ENCODE assay signal across 13 cellular contexts in the genomic region with DNA sequence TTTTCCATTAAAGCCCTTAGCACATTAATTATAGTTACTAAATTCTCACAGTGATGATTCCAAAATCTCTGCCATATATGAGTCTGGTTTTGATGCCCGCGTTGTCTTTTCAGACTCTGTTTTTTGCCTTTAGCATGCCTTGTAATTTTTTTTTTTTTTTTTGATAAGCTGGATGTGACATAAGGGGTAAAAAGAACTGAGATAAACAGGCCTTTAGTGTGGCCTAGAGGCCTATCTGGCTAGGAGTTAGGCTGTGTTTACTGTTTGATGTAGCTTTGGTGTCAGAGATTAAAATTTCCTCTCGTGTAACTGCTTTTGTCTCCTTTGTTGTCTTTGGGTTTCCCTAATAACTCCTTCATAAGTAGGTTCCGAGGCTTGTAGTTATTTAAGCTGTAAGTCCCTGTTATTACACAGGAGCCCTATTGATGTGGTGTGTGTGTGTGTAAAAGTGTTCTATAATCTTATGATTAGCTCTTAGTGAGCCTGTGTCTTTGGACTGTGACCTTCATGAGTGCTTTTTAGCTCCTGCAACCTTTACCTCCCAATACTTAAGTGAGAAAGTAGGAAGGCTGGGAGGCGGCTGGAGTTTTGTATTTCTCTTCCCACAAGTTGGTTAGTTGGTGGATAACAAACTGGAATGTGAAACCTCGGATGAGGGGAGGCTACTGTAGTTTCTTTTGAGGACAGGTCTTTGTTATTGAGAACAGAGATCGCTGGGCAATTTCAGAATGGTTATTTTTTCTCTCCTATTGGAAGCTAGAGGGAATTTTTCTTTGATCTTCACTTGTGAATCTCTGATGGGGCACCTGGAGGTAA. TPM values are rescaled to one million over a fixed set of nuclear protein-coding genes. Genes with fewer than 3 reads are reported as not detected.
DNase-seq lines count a peak whose midpoint lies in the region; ATAC-seq and TF ChIP-seq lines count a peak whose summit lies in the region.
"Had no signal": no experiment of that assay in that cellular context is flagged by ENCODE, and none has a peak within 500 bp of the region (broad histone marks: within the 10 kb centered on the region; RNA-seq: fewer than 3 reads in every experiment).

No MANE protein-coding gene starts in this region.

- CTCF ChIA-PET in CD4-positive, alpha-beta T cell (lab: Charles Lee) = interaction anchor here (0.6 to 1.2 kb wide), 4 partner anchors 17 to 152 kb away, joined by 3 to 4 read pairs (median 3); no protein-coding TSS in a partner anchor

- peaks cover 28% of the 10 kb centered on the region for H3K4me1 ChIP-seq in HUES6 (ENCODE audit: control insufficient read depth, insufficient read depth, low read length)

- H3K9me3 ChIP-seq in CD4-positive, alpha-beta T cell (ENCODE audit: control insufficient read depth, low read length) = no peaks in the 10 kb centered on the region
- H3K9me3 ChIP-seq in HUES6 (ENCODE audit: control insufficient read depth, insufficient read depth, low read depth, low read length) = no peaks in the 10 kb centered on the region; the same call in 1 of the 2 replicates

- H3K9me3 Mint-ChIP-seq in CD4-positive, alpha-beta T cell = no peaks in the 10 kb centered on the region
- H3K9me3 Mint-ChIP-seq in activated T-helper 17 cell treated with anti-CD3 and anti-CD28 coated beads, Interleukin-2, amount 50 U/mL, for 72 hours = no peaks in the 10 kb centered on the region
- H3K9me3 Mint-ChIP-seq: T-helper 2 cell treated with Interferon-gamma antibody and Interleukin-4, amounts not matched to agents 5 μg/mL and 100 μg/mL, for 36 hours had no signal

- peaks cover 42% of the 10 kb centered on the region for H3K4me1 Mint-ChIP-seq in CD4-positive, alpha-beta T cell (ENCODE audit: low read depth)
- peaks cover 11% of the 10 kb centered on the region for H3K4me1 Mint-ChIP-seq in activated T-helper 17 cell treated with anti-CD3 and anti-CD28 coated beads, Interleukin-2, amount 50 U/mL, for 72 hours

- H3K27me3 ChIP-seq in CD4-positive, alpha-beta T cell (ENCODE audit: control insufficient read depth, insufficient read depth, low read length) = no peaks in the 10 kb centered on the region
- H3K27me3 ChIP-seq in HUES6 (ENCODE audit: control insufficient read depth, insufficient read depth, low read length) = no peaks in the 10 kb centered on the region

- intact Hi-C loops in CD4-positive, alpha-beta T cell (cut with DNase I, micrococcal nuclease) = no loop called here

- POLR2A ChIA-PET in CD4-positive, alpha-beta T cell (lab: Charles Lee) = interaction anchor here (1.2 to 1.3 kb wide), 2 partner anchors 18 to 20 kb away, joined by 3 to 5 read pairs; a partner anchor contains a TSS

- H3K4me3 ChIP-seq in HUES6 (ENCODE audit: low read depth, low read length) = peak overlapping the region; percentile 25

- H3K27ac Mint-ChIP-seq in CD4-positive, alpha-beta T cell = peak overlapping the region; percentile 2
- peak overlapping the region; percentile 35 for H3K27ac Mint-ChIP-seq in activated T-helper 17 cell treated with anti-CD3 and anti-CD28 coated beads, Interleukin-2, amount 50 U/mL, for 72 hours
- H3K27ac Mint-ChIP-seq: T-helper 2 cell treated with Interferon-gamma antibody and Interleukin-4, amounts not matched to agents 5 μg/mL and 100 μg/mL, for 36 hours had no signal

- peak; percentile 70 for ATAC-seq in CD4-positive, alpha-beta T cell (ENCODE audit: poor library complexity)
- ATAC-seq in activated T-helper 17 cell treated with anti-CD3 and anti-CD28 coated beads, Interleukin-2, amount 50 U/mL, for 72 hours (replicated peaks) = no peak
- ATAC-seq in HG03571 (IDR thresholded peaks at IDR 0.05; ENCODE audit: unreplicated experiment) (no peak), HG02678 (IDR thresholded peaks at IDR 0.05; ENCODE audit: unreplicated experiment) (no peak)

- no peaks in the 10 kb centered on the region for H3K36me3 ChIP-seq in HUES6 (ENCODE audit: control insufficient read depth, insufficient read depth, low read length)

- DNase-seq in CD4-positive, alpha-beta T cell = no peak
- DNase-seq in iPS-NIHi11 (ENCODE audit: low spot score) (peak; percentile 9), NCI-H1930 (lab: John Stamatoyannopoulos, UW) (no peak), retina (no peak)
- DNase-seq: aorta, GF-D8, hypothalamus, NCI-H1092 had no signal

- TF ChIP-seq CTCF in CD4-positive, alpha-beta T cell (IDR thresholded peaks at IDR 0.05) = no peak

- no peaks in the 10 kb centered on the region for H3K36me3 Mint-ChIP-seq in CD4-positive, alpha-beta T cell (ENCODE audit: low read depth)
- H3K36me3 Mint-ChIP-seq in activated T-helper 17 cell treated with anti-CD3 and anti-CD28 coated beads, Interleukin-2, amount 50 U/mL, for 72 hours (ENCODE audit: low read depth) = no peaks in the 10 kb centered on the region

- no peak overlapping the region for H3K4me3 Mint-ChIP-seq in CD4-positive, alpha-beta T cell
- H3K4me3 Mint-ChIP-seq in activated T-helper 17 cell treated with anti-CD3 and anti-CD28 coated beads, Interleukin-2, amount 50 U/mL, for 72 hours = no peak overlapping the region
- H3K4me3 Mint-ChIP-seq: T-helper 2 cell treated with Interferon-gamma antibody and Interleukin-4, amounts not matched to agents 5 μg/mL and 100 μg/mL, for 36 hours had no signal

- H3K27ac ChIP-seq in CD4-positive, alpha-beta T cell (ENCODE audit: low read depth, low read length) = no peak overlapping the region
- peak overlapping the region; percentile 72 for H3K27ac ChIP-seq in HUES6 (ENCODE audit: low read depth, low read length)

- no peak overlapping the region for H3K9ac ChIP-seq in HUES6 (ENCODE audit: low read length)

- no peaks in the 10 kb centered on the region for H3K27me3 Mint-ChIP-seq in CD4-positive, alpha-beta T cell
- no peaks in the 10 kb centered on the region for H3K27me3 Mint-ChIP-seq in activated T-helper 17 cell treated with anti-CD3 and anti-CD28 coated beads, Interleukin-2, amount 50 U/mL, for 72 hours

RNA-seq across cellular contexts. Expression of a gene that starts 19.3 kb away (rescaled TPM):
- total RNA-seq in CD4-positive, alpha-beta T cell = 1 to 10 TPM; 6.7 to 6.9 TPM
- total RNA-seq in activated T-helper 17 cell treated with anti-CD3 and anti-CD28 coated beads, Interleukin-2, amount 50 U/mL, for 72 hours = 10 to 100 TPM; 12.8 to 18.5 TPM

RNA-seq across cellular contexts. Expression of a gene that starts 19.8 kb away (rescaled TPM):
- total RNA-seq in CD4-positive, alpha-beta T cell = 10 to 100 TPM; 74.1 to 74.9 TPM
- 100 to 1,000 TPM in 1 of 2 donors, 10 to 100 TPM in 1; 90.9 to 153 TPM for total RNA-seq in activated T-helper 17 cell treated with anti-CD3 and anti-CD28 coated beads, Interleukin-2, amount 50 U/mL, for 72 hours
